ENCODE assay signal across 1 cellular context in the genomic region with DNA sequence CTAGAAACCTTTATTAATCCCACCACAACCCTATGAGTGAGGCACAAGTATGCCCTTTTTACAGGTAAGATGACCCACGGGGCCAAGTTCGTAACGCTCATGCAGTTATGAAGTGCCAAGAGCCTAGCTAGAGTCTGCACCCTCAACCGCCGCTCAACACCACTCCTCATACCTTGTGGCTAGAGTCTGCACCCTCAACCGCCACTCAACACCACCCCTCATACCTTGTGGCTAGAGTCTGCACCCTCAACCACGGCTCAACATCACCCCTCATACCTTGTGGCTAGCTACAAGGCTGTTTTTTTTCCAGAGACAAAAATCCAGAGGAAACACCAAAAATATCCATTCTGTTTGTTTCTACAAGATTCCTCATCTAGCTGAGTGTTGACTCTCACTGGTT.
TF ChIP-seq lines count a peak whose summit lies in the region.

No MANE protein-coding gene starts in this region.

TF ChIP-seq in HepG2, 621 proteins besides CTCF, POLR2A, EP300 and RAD21:
- TF ChIP-seq KAT2B (IDR thresholded peaks at IDR 0.05; ENCODE audit: borderline replicate concordance, low read depth, low read length) (no peak), RBFOX2 (IDR thresholded peaks at IDR 0.05; ENCODE audit: low read depth, low read length) (0 out of 2 replicates have a peak, but pooled peaks have one; percentile 3), RBM22 (optimal IDR thresholded peaks at IDR 0.05; ENCODE audit: low read length) (peak; percentile 30), CCAR2 (optimal IDR thresholded peaks at IDR 0.05; ENCODE audit: low read depth, low read length) (no peak), SATB2 (CRISPR knock-in tag; IDR thresholded peaks at IDR 0.05) (no peak), JUN (CRISPR knock-in tag; IDR thresholded peaks at IDR 0.05) (no peak), MLX (CRISPR knock-in tag; IDR thresholded peaks at IDR 0.05) (no peak), ZNF333 (CRISPR knock-in tag; IDR thresholded peaks at IDR 0.05; ENCODE audit: borderline replicate concordance) (no peak), GATAD1 (CRISPR knock-in tag; IDR thresholded peaks at IDR 0.05) (no peak)
- TF ChIP-seq, protein P1, sequence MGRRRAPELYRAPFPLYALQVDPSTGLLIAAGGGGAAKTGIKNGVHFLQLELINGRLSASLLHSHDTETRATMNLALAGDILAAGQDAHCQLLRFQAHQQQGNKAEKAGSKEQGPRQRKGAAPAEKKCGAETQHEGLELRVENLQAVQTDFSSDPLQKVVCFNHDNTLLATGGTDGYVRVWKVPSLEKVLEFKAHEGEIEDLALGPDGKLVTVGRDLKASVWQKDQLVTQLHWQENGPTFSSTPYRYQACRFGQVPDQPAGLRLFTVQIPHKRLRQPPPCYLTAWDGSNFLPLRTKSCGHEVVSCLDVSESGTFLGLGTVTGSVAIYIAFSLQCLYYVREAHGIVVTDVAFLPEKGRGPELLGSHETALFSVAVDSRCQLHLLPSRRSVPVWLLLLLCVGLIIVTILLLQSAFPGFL (CRISPR knock-in tag; IDR thresholded peaks at IDR 0.05): no peak
- TF ChIP-seq, protein P2, sequence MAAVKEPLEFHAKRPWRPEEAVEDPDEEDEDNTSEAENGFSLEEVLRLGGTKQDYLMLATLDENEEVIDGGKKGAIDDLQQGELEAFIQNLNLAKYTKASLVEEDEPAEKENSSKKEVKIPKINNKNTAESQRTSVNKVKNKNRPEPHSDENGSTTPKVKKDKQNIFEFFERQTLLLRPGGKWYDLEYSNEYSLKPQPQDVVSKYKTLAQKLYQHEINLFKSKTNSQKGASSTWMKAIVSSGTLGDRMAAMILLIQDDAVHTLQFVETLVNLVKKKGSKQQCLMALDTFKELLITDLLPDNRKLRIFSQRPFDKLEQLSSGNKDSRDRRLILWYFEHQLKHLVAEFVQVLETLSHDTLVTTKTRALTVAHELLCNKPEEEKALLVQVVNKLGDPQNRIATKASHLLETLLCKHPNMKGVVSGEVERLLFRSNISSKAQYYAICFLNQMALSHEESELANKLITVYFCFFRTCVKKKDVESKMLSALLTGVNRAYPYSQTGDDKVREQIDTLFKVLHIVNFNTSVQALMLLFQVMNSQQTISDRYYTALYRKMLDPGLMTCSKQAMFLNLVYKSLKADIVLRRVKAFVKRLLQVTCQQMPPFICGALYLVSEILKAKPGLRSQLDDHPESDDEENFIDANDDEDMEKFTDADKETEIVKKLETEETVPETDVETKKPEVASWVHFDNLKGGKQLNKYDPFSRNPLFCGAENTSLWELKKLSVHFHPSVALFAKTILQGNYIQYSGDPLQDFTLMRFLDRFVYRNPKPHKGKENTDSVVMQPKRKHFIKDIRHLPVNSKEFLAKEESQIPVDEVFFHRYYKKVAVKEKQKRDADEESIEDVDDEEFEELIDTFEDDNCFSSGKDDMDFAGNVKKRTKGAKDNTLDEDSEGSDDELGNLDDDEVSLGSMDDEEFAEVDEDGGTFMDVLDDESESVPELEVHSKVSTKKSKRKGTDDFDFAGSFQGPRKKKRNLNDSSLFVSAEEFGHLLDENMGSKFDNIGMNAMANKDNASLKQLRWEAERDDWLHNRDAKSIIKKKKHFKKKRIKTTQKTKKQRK (IDR thresholded peaks at IDR 0.05; ENCODE audit: low read length): no peak
- TF ChIP-seq, protein P3, sequence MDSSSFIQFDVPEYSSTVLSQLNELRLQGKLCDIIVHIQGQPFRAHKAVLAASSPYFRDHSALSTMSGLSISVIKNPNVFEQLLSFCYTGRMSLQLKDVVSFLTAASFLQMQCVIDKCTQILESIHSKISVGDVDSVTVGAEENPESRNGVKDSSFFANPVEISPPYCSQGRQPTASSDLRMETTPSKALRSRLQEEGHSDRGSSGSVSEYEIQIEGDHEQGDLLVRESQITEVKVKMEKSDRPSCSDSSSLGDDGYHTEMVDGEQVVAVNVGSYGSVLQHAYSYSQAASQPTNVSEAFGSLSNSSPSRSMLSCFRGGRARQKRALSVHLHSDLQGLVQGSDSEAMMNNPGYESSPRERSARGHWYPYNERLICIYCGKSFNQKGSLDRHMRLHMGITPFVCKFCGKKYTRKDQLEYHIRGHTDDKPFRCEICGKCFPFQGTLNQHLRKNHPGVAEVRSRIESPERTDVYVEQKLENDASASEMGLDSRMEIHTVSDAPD (CRISPR knock-in tag; IDR thresholded peaks at IDR 0.05): no peak
- TF ChIP-seq, protein P4, sequence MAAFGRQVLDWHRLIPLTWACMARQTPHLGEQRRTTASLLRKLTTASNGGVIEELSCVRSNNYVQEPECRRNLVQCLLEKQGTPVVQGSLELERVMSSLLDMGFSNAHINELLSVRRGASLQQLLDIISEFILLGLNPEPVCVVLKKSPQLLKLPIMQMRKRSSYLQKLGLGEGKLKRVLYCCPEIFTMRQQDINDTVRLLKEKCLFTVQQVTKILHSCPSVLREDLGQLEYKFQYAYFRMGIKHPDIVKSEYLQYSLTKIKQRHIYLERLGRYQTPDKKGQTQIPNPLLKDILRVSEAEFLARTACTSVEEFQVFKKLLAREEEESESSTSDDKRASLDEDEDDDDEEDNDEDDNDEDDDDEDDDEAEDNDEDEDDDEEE (CRISPR knock-in tag; IDR thresholded peaks at IDR 0.05): no peak
TF ChIP-seq in HepG2: peak in this region for 2.
